9 cellular contexts compared by ENCODE assay signal in genomic region chr17:13600475-13601316, GRCh38. TPM values are rescaled to one million over a fixed set of nuclear protein-coding genes. Genes with fewer than 3 reads are reported as not detected.
DNase-seq lines count a peak whose midpoint lies in the region; ATAC-seq and TF ChIP-seq lines count a peak whose summit lies in the region.
"Had no signal": no experiment of that assay in that cellular context is flagged by ENCODE, and none has a peak within 500 bp of the region (broad histone marks: within the 10 kb centered on the region; RNA-seq: fewer than 3 reads in every experiment).

No MANE protein-coding gene starts in this region.

- H3K36me3 Mint-ChIP-seq in chondrocyte (ENCODE audit: low read depth), result no peaks in the 10 kb centered on the region

- H3K9me3 Mint-ChIP-seq in chondrocyte (ENCODE audit: low read depth), result no peaks in the 10 kb centered on the region

- H3K27ac ChIP-seq in HUES6 (ENCODE audit: low read depth, low read length) (peak overlapping the region; percentile 15; the same call in 1 of the 2 replicates), stomach smooth muscle (ENCODE audit: low read length) (no peak overlapping the region), A673 (ENCODE audit: low read depth, low read length, poor library complexity, severe bottlenecking) (no peak overlapping the region)
- H3K27ac ChIP-seq: KMS-11 had no signal

- peaks cover 17% of the 10 kb centered on the region; the same call in 1 of the 2 replicates for H3K4me1 ChIP-seq in HUES6 (ENCODE audit: control insufficient read depth, insufficient read depth, low read length)
- peaks cover 19% of the 10 kb centered on the region for H3K4me1 ChIP-seq in stomach smooth muscle (ENCODE audit: control insufficient read depth, insufficient read depth, low read length)
- H3K4me1 ChIP-seq in A673 (ENCODE audit: insufficient read depth, low read length, poor library complexity, severe bottlenecking), result no peaks in the 10 kb centered on the region

- H3K9ac ChIP-seq in HUES6 (ENCODE audit: low read length), result peak overlapping the region; percentile 72
- H3K9ac ChIP-seq in stomach smooth muscle (ENCODE audit: low read length in 2 of 2), result peak overlapping the region; percentile 5 to 32
- H3K9ac ChIP-seq: KMS-11 had no signal

- POLR2A ChIA-PET in A673 (lab: Charles Lee; ENCODE audit: low non-redundant PET), result no interaction called here

- H3K27me3 ChIP-seq in HUES6 (ENCODE audit: control insufficient read depth, insufficient read depth, low read length) (peaks cover 24% of the 10 kb centered on the region), stomach smooth muscle (ENCODE audit: control insufficient read depth in 1 of 2, insufficient read depth in 2 of 2, low read length in 2 of 2) (peaks cover 19 to 37% of the 10 kb centered on the region in 2 donors), A673 (replicated peaks; ENCODE audit: insufficient read depth, low read depth, low read length, poor library complexity) (peaks cover 56% of the 10 kb centered on the region)

- H3K9me3 ChIP-seq in HUES6 (ENCODE audit: control insufficient read depth, insufficient read depth, low read depth, low read length) (no peaks in the 10 kb centered on the region), stomach smooth muscle (ENCODE audit: control insufficient read depth in 2 of 2, low read length in 2 of 2) (no peaks in the 10 kb centered on the region), A673 (ENCODE audit: low read depth, low read length, poor library complexity, severe bottlenecking) (no peaks in the 10 kb centered on the region)

- peak overlapping the region; percentile 95 for H3K4me3 Mint-ChIP-seq in chondrocyte (ENCODE audit: unreplicated experiment)

- H3K36me3 ChIP-seq in HUES6 (ENCODE audit: control insufficient read depth, insufficient read depth, low read length), result no peaks in the 10 kb centered on the region
- no peaks in the 10 kb centered on the region for H3K36me3 ChIP-seq in stomach smooth muscle (ENCODE audit: control insufficient read depth in 2 of 2, insufficient read depth in 2 of 2, low read length in 2 of 2)
- no peaks in the 10 kb centered on the region for H3K36me3 ChIP-seq in A673 (ENCODE audit: insufficient read depth, low read length, poor library complexity, severe bottlenecking)

- peaks cover 52% of the 10 kb centered on the region for H3K4me1 Mint-ChIP-seq in chondrocyte (ENCODE audit: low read depth)

- H3K27ac Mint-ChIP-seq in chondrocyte (ENCODE audit: unreplicated experiment), result peak overlapping the region; percentile 86

- intact Hi-C loops in A673 (cut with micrococcal nuclease; ENCODE audit: unreplicated experiment), result no loop called here

- H3K4me3 ChIP-seq in HUES6 (ENCODE audit: low read depth, low read length) (peak overlapping the region; percentile 70), stomach smooth muscle (ENCODE audit: low read length in 2 of 2) (peak overlapping the region; percentile 16 to 71), A673 (ENCODE audit: low read depth, low read length, poor library complexity, severe bottlenecking) (no peak overlapping the region)

- BruUV-seq in A673 (replicated peaks; lab: Mats Ljungman, UMichigan), result no TSS peak

- TF ChIP-seq CTCF in chondrocyte (IDR thresholded peaks at IDR 0.05) (peak; percentile 40), A673 (conservative IDR thresholded peaks at IDR 0.05; ENCODE audit: low read depth, low read length) (no peak)

- DNase-seq in chondrocyte (ENCODE audit: low spot score) (no peak), left lobe of liver (ENCODE audit: low spot score) (no peak), A673 (ENCODE audit: low spot score) (no peak), NCI-H2029 (lab: John Stamatoyannopoulos, UW) (no peak), inferior parietal cortex (ENCODE audit: extremely low spot score) (no peak)

- CTCF ChIA-PET in A673 (lab: Charles Lee), result no interaction called here

- ATAC-seq in left lobe of liver, result peak; percentile 39
- ATAC-seq in GM21423 (IDR thresholded peaks at IDR 0.05; ENCODE audit: unreplicated experiment), result no peak

- no peaks in the 10 kb centered on the region for H3K27me3 Mint-ChIP-seq in chondrocyte (ENCODE audit: low read depth)

RNA-seq across cellular contexts. Expression of gene HS3ST3A1, which starts 1.0 kb away (rescaled TPM):
- total RNA-seq in chondrocyte (8.8 to 11.5 TPM (median 10.6 TPM) in 3 replicates), left lobe of liver (7.6 TPM), A673 (2021) (not detected in 2 replicates)
